Comparison of ENCODE assay signal across 12 cellular contexts in genomic region chr2:134372611-134373131, GRCh38.
A peak's percentile ranks its signal among the peaks of the same experiment; 100 is the strongest.
DNase-seq lines count a peak whose midpoint lies in the region; ATAC-seq, FAIRE-seq and TF ChIP-seq lines count a peak whose summit lies in the region.
"Had no signal": no experiment of that assay in that cellular context is flagged by ENCODE, and none has a peak within 500 bp of the region (broad histone marks: within the 10 kb centered on the region; RNA-seq: fewer than 3 reads in every experiment).

No MANE protein-coding gene starts in this region.

- ATAC-seq in left cardiac atrium, result peak; percentile 7 to 56

- H3K9me3 Mint-ChIP-seq in progenitor cell of endocrine pancreas (ENCODE audit: low read depth), result no peaks in the 10 kb centered on the region

- no peak for FAIRE-seq in kidney (lab: Jason Lieb, UNC)

- H3K4me3 Mint-ChIP-seq in progenitor cell of endocrine pancreas (ENCODE audit: low read depth), result no peak overlapping the region

- WGBS in smooth muscle cell (ENCODE audit: low lambda C conversion rate), result 43% methylated on average over 7 of the region's 7 CpGs

- peaks cover 7% of the 10 kb centered on the region for H3K36me3 Mint-ChIP-seq in progenitor cell of endocrine pancreas (ENCODE audit: insufficient read depth)

- no peaks in the 10 kb centered on the region for H4K20me1 ChIP-seq in smooth muscle cell (ENCODE audit: low read depth)

- H3K9me3 ChIP-seq in smooth muscle cell (replicated peaks; ENCODE audit: low read depth) (no peaks in the 10 kb centered on the region), kidney (ENCODE audit: control insufficient read depth in 1 of 2, low read length in 2 of 2) (no peaks in the 10 kb centered on the region)
- H3K9me3 ChIP-seq: spleen, upper lobe of left lung had no signal

- H3K27ac ChIP-seq in smooth muscle cell (ENCODE audit: low read depth), result peak overlapping the region; percentile 43
- no peak overlapping the region for H3K27ac ChIP-seq in kidney (ENCODE audit: low read depth in 2 of 2, low read length in 2 of 2)
- H3K27ac ChIP-seq: spleen had no signal

- intact Hi-C loops in left cardiac atrium (cut with DNase I) (no loop called here), kidney (cut with DNase I) (no loop called here)

- no peak overlapping the region for H3K27ac Mint-ChIP-seq in progenitor cell of endocrine pancreas

- H3K9ac ChIP-seq in smooth muscle cell (ENCODE audit: low read depth), result no peak overlapping the region
- H3K9ac ChIP-seq in kidney (ENCODE audit: low read length in 2 of 2), result no peak overlapping the region

- H3K79me2 ChIP-seq in smooth muscle cell (ENCODE audit: low read depth), result no peaks in the 10 kb centered on the region

- peak overlapping the region; percentile 52 for H3K4me2 ChIP-seq in smooth muscle cell

- H2AFZ ChIP-seq in smooth muscle cell (ENCODE audit: low read depth), result no peak overlapping the region

- peaks cover 16% of the 10 kb centered on the region for H3F3A ChIP-seq in smooth muscle cell (ENCODE audit: low read depth)

- H3K27me3 Mint-ChIP-seq in progenitor cell of endocrine pancreas, result no peaks in the 10 kb centered on the region

- H3K4me1 ChIP-seq in smooth muscle cell (ENCODE audit: low read depth), result peaks cover 5% of the 10 kb centered on the region
- H3K4me1 ChIP-seq in kidney (ENCODE audit: control insufficient read depth in 1 of 2, insufficient read depth in 1 of 2, low read depth in 1 of 2, low read length in 2 of 2), result no peaks in the 10 kb centered on the region

- peak; percentile 86 for DNase-seq in H4 (ENCODE audit: low spot score)
- peak; percentile 97 for DNase-seq in amniotic epithelial cell (ENCODE audit: low read depth)
- DNase-seq in left cardiac atrium, result peak; percentile 60
- DNase-seq in smooth muscle cell (lab: John Stamatoyannopoulos, UW; ENCODE audit: unreplicated experiment), result no peak
- no peak for DNase-seq in germinal center (ENCODE audit: low spot score)
- DNase-seq in kidney, result no peak
- no peak for DNase-seq in progenitor cell of endocrine pancreas (ENCODE audit: low spot score, unreplicated experiment)
- no peak for DNase-seq in activated naive CD4-positive, alpha-beta T cell treated with Interleukin-2 at 50 U/mL for 16 hours
- DNase-seq: activated gamma-delta T cell, KG1, spleen, upper lobe of left lung had no signal

- TF ChIP-seq CTCF in smooth muscle cell (IDR thresholded peaks at IDR 0.05; ENCODE audit: borderline replicate concordance, insufficient read depth, poor library complexity, severe bottlenecking), result no peak
- no peak for TF ChIP-seq CTCF in kidney (IDR thresholded peaks at IDR 0.05; ENCODE audit: borderline replicate concordance, extremely low read depth, insufficient read depth)
- TF ChIP-seq CTCF in progenitor cell of endocrine pancreas (IDR thresholded peaks at IDR 0.05; ENCODE audit: unreplicated experiment), result no peak

- H3K4me1 Mint-ChIP-seq in progenitor cell of endocrine pancreas (ENCODE audit: low read depth), result peaks cover 6% of the 10 kb centered on the region

- no peaks in the 10 kb centered on the region for H3K36me3 ChIP-seq in smooth muscle cell (ENCODE audit: low read depth)
- no peaks in the 10 kb centered on the region for H3K36me3 ChIP-seq in kidney (ENCODE audit: control insufficient read depth in 1 of 2, insufficient read depth in 2 of 2, low read length in 2 of 2)

- H3K4me3 ChIP-seq in smooth muscle cell, result no peak overlapping the region
- H3K4me3 ChIP-seq in kidney (ENCODE audit: low read length in 2 of 2), result no peak overlapping the region
- H3K4me3 ChIP-seq: spleen, upper lobe of left lung had no signal

- H3K27me3 ChIP-seq in smooth muscle cell (ENCODE audit: low read depth), result no peaks in the 10 kb centered on the region
- H3K27me3 ChIP-seq: spleen, upper lobe of left lung had no signal

Comparison
In these comparisons a context has a peak if more than half of its experiments do, and no peak if none do; other contexts are left out.
1. DNase-seq: peak in H4 (single experiment), amniotic epithelial cell (single experiment) and left cardiac atrium (single experiment); none in smooth muscle cell (single experiment), germinal center (single experiment), kidney (single experiment), progenitor cell of endocrine pancreas (single experiment) and activated naive CD4-positive, alpha-beta T cell treated with Interleukin-2 at 50 U/mL for 16 hours (single experiment).